ENCODE assay signal across 1 cellular context in genomic region chr2:1678609-1679008, GRCh38.
TF ChIP-seq lines count a peak whose summit lies in the region.

No MANE protein-coding gene starts in this region.

TF ChIP-seq in GM23338, 12 proteins besides CTCF, POLR2A, EP300 and RAD21 (continued from another document):
- TF ChIP-seq ZNF462 (CRISPR knock-in tag; IDR thresholded peaks at IDR 0.05) = no peak
- no peak for TF ChIP-seq ZNF114 (CRISPR knock-in tag; IDR thresholded peaks at IDR 0.05)
- no peak for TF ChIP-seq EZH2 (IDR thresholded peaks at IDR 0.05; ENCODE audit: low read depth, unreplicated experiment)
- no peak for TF ChIP-seq POLR2AphosphoS5 (IDR thresholded peaks at IDR 0.05; ENCODE audit: low read depth)
TF ChIP-seq in GM23338: peak in this region for 0.
